25 cellular contexts compared by ENCODE assay signal in genomic region chr6:169439710-169440109, GRCh38.
"Had no signal": no experiment of that assay in that cellular context is flagged by ENCODE, and none has a peak within 500 bp of the region (broad histone marks: within the 10 kb centered on the region; RNA-seq: fewer than 3 reads in every experiment).

No MANE protein-coding gene starts in this region.

- H3K9me3 ChIP-seq: body of pancreas, colonic mucosa had no signal

- H3K27ac ChIP-seq: adrenal gland, body of pancreas, colonic mucosa, esophagus muscularis mucosa, heart left ventricle had no signal

- H3K4me3 ChIP-seq: adrenal gland, body of pancreas, colonic mucosa, esophagus muscularis mucosa, heart left ventricle had no signal

- DNase-seq: activated CD4-positive, alpha-beta T cell treated with anti-CD3 and anti-CD28 coated beads for 48 hours; activated CD4-positive, alpha-beta T cell treated with anti-CD3 and anti-CD28 coated beads, Interleukin-2, amount 50 U/mL, for 1 hour; activated CD4-positive, alpha-beta T cell treated with anti-CD3 and anti-CD28 coated beads, Interleukin-2, amount 50 U/mL, for 48 hours; activated CD8-positive, alpha-beta memory T cell treated with anti-CD3 and anti-CD28 coated beads for 24 hours; activated CD8-positive, alpha-beta T cell treated with anti-CD3 and anti-CD28 coated beads for 36 hours; activated effector memory CD4-positive, alpha-beta T cell treated with anti-CD3 and anti-CD28 coated beads, Interleukin-2, amount 50 U/mL, for 16 hours; activated naive CD4-positive, alpha-beta T cell treated with anti-CD3 and anti-CD28 coated beads for 36 hours; activated naive CD8-positive, alpha-beta T cell treated with anti-CD3 and anti-CD28 coated beads for 36 hours; activated naive CD8-positive, alpha-beta T cell treated with anti-CD3 and anti-CD28 coated beads, Interleukin-2, amount 50 U/mL, for 24 hours; activated T-cell treated with anti-CD3 and anti-CD28 coated beads, Interleukin-2, amount 50 U/mL, for 48 hours; adrenal gland; amygdala; aorta; body of pancreas; caudate nucleus; colonic mucosa; effector CD8-positive, alpha-beta T cell; endodermal cell; erythroblast; foreskin melanocyte; heart left ventricle; T-helper 1 cell; T-helper 17 cell; T1000 had no signal

- H3K27me3 ChIP-seq: adrenal gland, body of pancreas, colonic mucosa, esophagus muscularis mucosa, heart left ventricle had no signal

- H3K4me1 ChIP-seq: adrenal gland, body of pancreas, colonic mucosa, esophagus muscularis mucosa, heart left ventricle had no signal

- H3K36me3 ChIP-seq: adrenal gland, colonic mucosa, esophagus muscularis mucosa, heart left ventricle had no signal
